Comparison of ENCODE assay signal across 8 cellular contexts in genomic region chr11:61516675-61517516, GRCh38. TPM values are rescaled to one million over a fixed set of nuclear protein-coding genes. Genes with fewer than 3 reads are reported as not detected.
A peak's percentile ranks its signal among the peaks of the same experiment; 100 is the strongest.
DNase-seq lines count a peak whose midpoint lies in the region; ATAC-seq and TF ChIP-seq lines count a peak whose summit lies in the region.

No MANE protein-coding gene starts in this region.

- H3K4me3 ChIP-seq in GM06990 (replicated peaks; ENCODE audit: low read depth, low read length) (no peak overlapping the region), foreskin fibroblast (ENCODE audit: low read depth in 1 of 2, low read length in 2 of 2) (peak overlapping the region in 1 of 2 donors; percentile 11)

- peak; percentile 99 for TF ChIP-seq CTCF in GM06990 (IDR thresholded peaks at IDR 0.05; ENCODE audit: insufficient read depth, low read length, poor library complexity, severe bottlenecking)
- TF ChIP-seq CTCF in foreskin fibroblast (IDR thresholded peaks at IDR 0.05; ENCODE audit: low read depth, low read length), result peak; percentile 99

- H3K27me3 Mint-ChIP-seq in activated T-helper 1 cell treated with anti-CD3 and anti-CD28 coated beads, Interleukin-12 subunit alpha, Interleukin-12 subunit beta, Interleukin-2, Interleukin-4 antibody, amounts not matched to agents 30 ng/mL and 10 ng/mL and 1 ng/mL, durations not matched to agents 14 hours and 24 hours and 36 hours (ENCODE audit: insufficient read depth), result peaks cover 7% of the 10 kb centered on the region

- no peaks in the 10 kb centered on the region for H3K36me3 ChIP-seq in GM06990 (ENCODE audit: control insufficient read depth, insufficient read depth, low read length)

- H3K4me1 Mint-ChIP-seq in activated T-helper 1 cell treated with anti-CD3 and anti-CD28 coated beads, Interleukin-12 subunit alpha, Interleukin-12 subunit beta, Interleukin-2, Interleukin-4 antibody, amounts not matched to agents 30 ng/mL and 10 ng/mL and 1 ng/mL, durations not matched to agents 14 hours and 24 hours and 36 hours (ENCODE audit: low read depth), result no peaks in the 10 kb centered on the region

- peaks cover 1% of the 10 kb centered on the region for H3K27me3 ChIP-seq in GM06990 (replicated peaks; ENCODE audit: control insufficient read depth, insufficient read depth, low read length)

- no peak for ATAC-seq in GM18519 (IDR thresholded peaks at IDR 0.05; ENCODE audit: low FRiP score, unreplicated experiment)
- ATAC-seq in HG03520 (IDR thresholded peaks at IDR 0.05; ENCODE audit: unreplicated experiment), result no peak

- intact Hi-C loops in activated T-helper 1 cell treated with anti-CD3 and anti-CD28 coated beads, Interleukin-12 subunit alpha, Interleukin-12 subunit beta, Interleukin-2, Interleukin-4 antibody, amounts not matched to agents 30 ng/mL and 10 ng/mL and 1 ng/mL, durations not matched to agents 14 hours and 24 hours and 36 hours (cut with micrococcal nuclease), result loop anchor here (1.0 to 10.0 kb wide), 3 partner anchors 40 to 182 kb away; partner anchors contain the start of genes DDB1 and TKFC

- H3K36me3 Mint-ChIP-seq in activated T-helper 1 cell treated with anti-CD3 and anti-CD28 coated beads, Interleukin-12 subunit alpha, Interleukin-12 subunit beta, Interleukin-2, Interleukin-4 antibody, amounts not matched to agents 30 ng/mL and 10 ng/mL and 1 ng/mL, durations not matched to agents 14 hours and 24 hours and 36 hours (ENCODE audit: low read depth), result no peaks in the 10 kb centered on the region

- no peak overlapping the region for H3K4me3 Mint-ChIP-seq in activated T-helper 1 cell treated with anti-CD3 and anti-CD28 coated beads, Interleukin-12 subunit alpha, Interleukin-12 subunit beta, Interleukin-2, Interleukin-4 antibody, amounts not matched to agents 30 ng/mL and 10 ng/mL and 1 ng/mL, durations not matched to agents 14 hours and 24 hours and 36 hours

- DNase-seq in GM06990 (ENCODE audit: extremely low read depth, insufficient read length) (peak; percentile 54), NCI-H69 (lab: John Stamatoyannopoulos, UW) (peak; percentile 47), foreskin fibroblast (peak in 1 of 2 donors; percentile 58), retina (peak; percentile 90), GF-D8 (lab: John Stamatoyannopoulos, UW) (no peak)
- peak; percentile 32 for DNase-seq in activated T-helper 1 cell treated with anti-CD3 and anti-CD28 coated beads, Interleukin-12 subunit alpha, Interleukin-12 subunit beta, Interleukin-2, Interleukin-4 antibody, amounts not matched to agents 30 ng/mL and 10 ng/mL and 1 ng/mL, durations not matched to agents 14 hours and 24 hours and 36 hours (ENCODE audit: low spot score)

- H3K9me3 Mint-ChIP-seq in activated T-helper 1 cell treated with anti-CD3 and anti-CD28 coated beads, Interleukin-12 subunit alpha, Interleukin-12 subunit beta, Interleukin-2, Interleukin-4 antibody, amounts not matched to agents 30 ng/mL and 10 ng/mL and 1 ng/mL, durations not matched to agents 14 hours and 24 hours and 36 hours, result no peaks in the 10 kb centered on the region

- no peak overlapping the region for H3K27ac Mint-ChIP-seq in activated T-helper 1 cell treated with anti-CD3 and anti-CD28 coated beads, Interleukin-12 subunit alpha, Interleukin-12 subunit beta, Interleukin-2, Interleukin-4 antibody, amounts not matched to agents 30 ng/mL and 10 ng/mL and 1 ng/mL, durations not matched to agents 14 hours and 24 hours and 36 hours

RNA-seq across cellular contexts. Expression of gene LRRC10B, which starts 8.3 kb away (rescaled TPM):
- total RNA-seq in activated T-helper 1 cell treated with anti-CD3 and anti-CD28 coated beads, Interleukin-12 subunit alpha, Interleukin-12 subunit beta, Interleukin-2, Interleukin-4 antibody, amounts not matched to agents 30 ng/mL and 10 ng/mL and 1 ng/mL, durations not matched to agents 14 hours and 24 hours and 36 hours, result not detected in 2 replicates
